Comparison of ENCODE assay signal across 1 cellular context in genomic region chr18:2657788-2658458, GRCh38.
TF ChIP-seq lines count a peak whose summit lies in the region.

No MANE protein-coding gene starts in this region.

TF ChIP-seq in HEK293, 187 proteins besides CTCF, POLR2A, EP300 and RAD21 (continued from another document):
- TF ChIP-seq PRDM6 (tag by site-specific recombination; IDR thresholded peaks at IDR 0.05) (peak; percentile 98), ZNF221 (tag by site-specific recombination; IDR thresholded peaks at IDR 0.05; ENCODE audit: borderline replicate concordance) (no peak), ZNF155 (tag by site-specific recombination; IDR thresholded peaks at IDR 0.05) (no peak), ZNF239 (tag by site-specific recombination; IDR thresholded peaks at IDR 0.05) (no peak), ZFHX2 (tag by site-specific recombination; conservative IDR thresholded peaks at IDR 0.05) (no peak), BCL6B (tag by site-specific recombination; IDR thresholded peaks at IDR 0.05) (peak; percentile 28; the same call in 1 of the 2 replicates), ZNF26 (tag by site-specific recombination; IDR thresholded peaks at IDR 0.05) (no peak), HOXC10 (CRISPR knock-in tag; IDR thresholded peaks at IDR 0.05) (no peak), SP7 (tag by site-specific recombination; IDR thresholded peaks at IDR 0.05) (peak; percentile 75), ZNF114 (tag by site-specific recombination; IDR thresholded peaks at IDR 0.05) (no peak), ZNF555 (tag by site-specific recombination; conservative IDR thresholded peaks at IDR 0.05) (no peak), ZNF366 (tag by site-specific recombination; conservative IDR thresholded peaks at IDR 0.05) (peak; percentile 88), BCL11A (tag by site-specific recombination; IDR thresholded peaks at IDR 0.05; ENCODE audit: low read depth) (no peak), YY2 (tag by site-specific recombination; IDR thresholded peaks at IDR 0.05) (no peak), ZNF629 (tag by site-specific recombination; IDR thresholded peaks at IDR 0.05) (peak; percentile 65; the same call in 1 of the 2 replicates), TRIM28 (IDR thresholded peaks at IDR 0.05; ENCODE audit: borderline replicate concordance, low read length) (no peak), SP2 (tag by site-specific recombination; IDR thresholded peaks at IDR 0.05) (no peak; the same call in 1 of the 2 replicates)
